8 cellular contexts compared by ENCODE assay signal in the genomic region with DNA sequence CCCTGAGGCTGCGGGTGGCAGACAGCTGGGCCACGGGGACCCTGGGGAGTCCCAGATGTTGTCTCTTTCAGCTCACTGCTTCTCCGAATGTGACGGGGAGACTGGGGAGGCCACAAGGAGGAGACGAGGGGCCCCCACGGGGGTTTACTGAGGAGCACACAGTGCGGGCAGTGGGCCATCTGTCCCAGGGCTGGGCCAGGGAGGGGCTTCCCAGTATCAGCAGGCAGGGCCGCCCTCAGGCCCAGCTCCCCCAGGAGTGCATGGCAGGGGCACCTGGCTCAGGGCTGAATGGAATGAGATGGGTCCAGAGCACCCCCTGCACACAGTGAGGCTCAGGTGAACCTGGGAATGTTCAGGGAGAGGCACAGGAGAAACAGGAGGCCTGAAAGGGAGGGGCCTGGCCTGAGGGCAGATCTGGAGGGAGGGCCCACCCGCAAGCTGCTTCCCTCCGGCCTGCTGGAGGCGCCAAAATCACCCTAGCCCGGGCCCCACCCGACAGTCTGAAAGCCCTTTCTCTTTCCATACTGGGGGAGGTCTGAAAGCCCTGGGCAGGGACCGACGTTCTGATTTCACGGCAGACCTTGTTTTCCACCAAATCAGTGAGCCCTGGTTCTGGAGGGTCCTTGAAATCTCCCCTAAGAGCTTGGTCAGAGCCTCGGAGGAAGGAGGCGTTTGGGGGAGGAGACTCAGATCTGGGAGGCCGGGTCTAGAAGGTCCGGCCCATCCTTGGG. TPM values are rescaled to one million over a fixed set of nuclear protein-coding genes. Genes with fewer than 3 reads are reported as not detected.
DNase-seq lines count a peak whose midpoint lies in the region; ATAC-seq and TF ChIP-seq lines count a peak whose summit lies in the region.

No MANE protein-coding gene starts in this region.

- no peaks in the 10 kb centered on the region for H3K79me2 ChIP-seq in parathyroid adenoma

- H3K36me3 ChIP-seq in esophagus (ENCODE audit: control insufficient read depth in 2 of 2, insufficient read depth in 2 of 2, low read length in 1 of 2) (no peaks in the 10 kb centered on the region), parathyroid adenoma (ENCODE audit: control insufficient read depth, insufficient read depth, low read length) (no peaks in the 10 kb centered on the region)

- no peaks in the 10 kb centered on the region for H3K9me3 ChIP-seq in esophagus (ENCODE audit: control insufficient read depth in 2 of 2, insufficient read depth in 1 of 2, low read depth in 1 of 2, low read length in 1 of 2)
- H3K9me3 ChIP-seq in parathyroid adenoma (ENCODE audit: control insufficient read depth, low read length): no peaks in the 10 kb centered on the region

- no peak for TF ChIP-seq CTCF in parathyroid adenoma (IDR thresholded peaks at IDR 0.05)

- no peak overlapping the region for H3K9ac ChIP-seq in parathyroid adenoma

- ATAC-seq in GM19452 (IDR thresholded peaks at IDR 0.05; ENCODE audit: unreplicated experiment) (peak; percentile 40), HG03432 (IDR thresholded peaks at IDR 0.05; ENCODE audit: unreplicated experiment) (peak; percentile 65)

- H3K27ac ChIP-seq in esophagus (ENCODE audit: low read depth in 2 of 2, low read length in 1 of 2) (peak overlapping the region; percentile 83 to 92), parathyroid adenoma (peak overlapping the region; percentile 82)

- 37 to 46% methylated on average over 20 of the region's 20 CpGs for WGBS in esophagus, 2 donors

- no peak overlapping the region for H3K4me3 ChIP-seq in esophagus (ENCODE audit: low read depth in 1 of 2, low read length in 2 of 2)
- H3K4me3 ChIP-seq in parathyroid adenoma (ENCODE audit: low read depth, low read length): no peak overlapping the region

- DNase-seq in ELR (ENCODE audit: low read depth) (peak; percentile 76), OCI-M1 (lab: John Stamatoyannopoulos, UW) (peak; percentile 62), NCI-H446 treated with DMSO at 0.1 percent for 48 hours (lab: John Stamatoyannopoulos, UW) (no peak), pons (ENCODE audit: low spot score) (no peak)

- H3K27me3 ChIP-seq in esophagus (ENCODE audit: control insufficient read depth in 1 of 2, insufficient read depth in 2 of 2, low read length in 2 of 2) (no peaks in the 10 kb centered on the region), parathyroid adenoma (ENCODE audit: control insufficient read depth, insufficient read depth, low read length) (no peaks in the 10 kb centered on the region)

- H2AFZ ChIP-seq in parathyroid adenoma: no peak overlapping the region

- H3K4me1 ChIP-seq in esophagus (ENCODE audit: control insufficient read depth in 2 of 2, insufficient read depth in 2 of 2, low read length in 1 of 2): peaks cover 12 to 18% of the 10 kb centered on the region in 2 donors
- H3K4me1 ChIP-seq in parathyroid adenoma: peaks cover 12% of the 10 kb centered on the region

- H3K4me2 ChIP-seq in parathyroid adenoma (ENCODE audit: low read length): no peak overlapping the region

RNA-seq across cellular contexts. Expression of a gene that starts 35.5 kb away (rescaled TPM):
- 1,000 to 10,000 TPM; 1,139 to 1,606 TPM for polyA plus RNA-seq in esophagus

Comparison
In these comparisons a context has a peak if more than half of its experiments do, and no peak if none do; other contexts are left out.
1. DNase-seq: peak in ELR (single experiment) and OCI-M1 (single experiment); none in NCI-H446 treated with DMSO at 0.1 percent for 48 hours (single experiment) and pons (single experiment).